11 cellular contexts compared by ENCODE assay signal in genomic region chr1:168319691-168320090, GRCh38.
"Had no signal": no experiment of that assay in that cellular context is flagged by ENCODE, and none has a peak within 500 bp of the region (broad histone marks: within the 10 kb centered on the region; RNA-seq: fewer than 3 reads in every experiment).

No MANE protein-coding gene starts in this region.

- H3K27ac Mint-ChIP-seq: activated CD8-positive, alpha-beta memory T cell treated with anti-CD3 and anti-CD28 coated beads, Interleukin-2, amount 10 ng/mL, durations not matched to agents 7 days and 5 days; activated naive CD8-positive, alpha-beta T cell treated with anti-CD3 and anti-CD28 coated beads for 36 hours; activated T-cell treated with anti-CD3 and anti-CD28 coated beads, Interleukin-2, amount 50 U/mL, for 24 hours; natural killer cell treated with Interleukin-12 subunit alpha and Interleukin-12 subunit beta and Interleukin-15 and Interleukin-18, amount 100 ng/mL, for 72 hours; stimulated activated naive CD8-positive, alpha-beta T cell treated with anti-CD3 and anti-CD28 coated beads, Interleukin-15, amount 100 ng/mL, for 72 hours had no signal

- H3K4me1 Mint-ChIP-seq: activated naive CD8-positive, alpha-beta T cell treated with anti-CD3 and anti-CD28 coated beads for 36 hours; stimulated activated naive CD8-positive, alpha-beta T cell treated with anti-CD3 and anti-CD28 coated beads, Interleukin-15, amount 100 ng/mL, for 72 hours had no signal

- H3K27ac ChIP-seq: thoracic aorta had no signal

- H3K4me3 Mint-ChIP-seq: activated CD8-positive, alpha-beta memory T cell treated with anti-CD3 and anti-CD28 coated beads, Interleukin-2, amount 10 ng/mL, durations not matched to agents 7 days and 5 days; activated naive CD8-positive, alpha-beta T cell treated with anti-CD3 and anti-CD28 coated beads for 36 hours; activated T-cell treated with anti-CD3 and anti-CD28 coated beads, Interleukin-2, amount 50 U/mL, for 24 hours; natural killer cell treated with Interleukin-12 subunit alpha and Interleukin-12 subunit beta and Interleukin-15 and Interleukin-18, amount 100 ng/mL, for 72 hours; stimulated activated naive CD8-positive, alpha-beta T cell treated with anti-CD3 and anti-CD28 coated beads, Interleukin-15, amount 100 ng/mL, for 72 hours had no signal

- H3K9me3 ChIP-seq: thoracic aorta had no signal

- H3K27me3 Mint-ChIP-seq: activated CD8-positive, alpha-beta memory T cell treated with anti-CD3 and anti-CD28 coated beads, Interleukin-2, amount 10 ng/mL, durations not matched to agents 7 days and 5 days; activated naive CD8-positive, alpha-beta T cell treated with anti-CD3 and anti-CD28 coated beads for 36 hours; activated T-cell treated with anti-CD3 and anti-CD28 coated beads, Interleukin-2, amount 50 U/mL, for 24 hours; natural killer cell treated with Interleukin-12 subunit alpha and Interleukin-12 subunit beta and Interleukin-15 and Interleukin-18, amount 100 ng/mL, for 72 hours; stimulated activated naive CD8-positive, alpha-beta T cell treated with anti-CD3 and anti-CD28 coated beads, Interleukin-15, amount 100 ng/mL, for 72 hours had no signal

- H3K4me3 ChIP-seq: lung, thoracic aorta had no signal

- ATAC-seq: activated CD4-positive, CD25-positive, alpha-beta regulatory T cell treated with anti-CD3 and anti-CD28 coated beads, Interleukin-2, amount 50 U/mL, for 24 hours; activated CD8-positive, alpha-beta memory T cell treated with anti-CD3 and anti-CD28 coated beads, Interleukin-2, amount 10 ng/mL, durations not matched to agents 7 days and 5 days; natural killer cell treated with Interleukin-12 subunit alpha and Interleukin-12 subunit beta and Interleukin-15 and Interleukin-18, amount 100 ng/mL, for 72 hours; stimulated activated naive CD8-positive, alpha-beta T cell treated with anti-CD3 and anti-CD28 coated beads, Interleukin-15, amount 100 ng/mL, for 72 hours had no signal

- H3K9me3 Mint-ChIP-seq: activated naive CD8-positive, alpha-beta T cell treated with anti-CD3 and anti-CD28 coated beads for 36 hours; natural killer cell treated with Interleukin-12 subunit alpha and Interleukin-12 subunit beta and Interleukin-15 and Interleukin-18, amount 100 ng/mL, for 72 hours had no signal

- DNase-seq: activated CD8-positive, alpha-beta memory T cell treated with anti-CD3 and anti-CD28 coated beads, Interleukin-2, amount 10 ng/mL, durations not matched to agents 7 days and 5 days; activated gamma-delta T cell treated with Interleukin-2 at 50 U/mL for 16 hours; activated naive CD8-positive, alpha-beta T cell treated with anti-CD3 and anti-CD28 coated beads for 36 hours; activated T-cell treated with anti-CD3 and anti-CD28 coated beads, Interleukin-2, amount 50 U/mL, for 24 hours; stimulated activated CD4-positive, alpha-beta T cell treated with anti-CD3 and anti-CD28 coated beads, Interleukin-15, amount 100 ng/mL, for 24 hours; stimulated activated CD4-positive, alpha-beta T cell treated with anti-CD3 and anti-CD28 coated beads, Interleukin-4, amount 100 ng/mL, for 4 hours; stimulated activated naive CD8-positive, alpha-beta T cell treated with anti-CD3 and anti-CD28 coated beads, Interleukin-15, amount 100 ng/mL, for 72 hours had no signal

- H3K36me3 ChIP-seq: thoracic aorta had no signal
